23 cellular contexts compared by ENCODE assay signal in genomic region chr6:51152594-51152993, GRCh38.
DNase-seq lines count a peak whose midpoint lies in the region; ATAC-seq, FAIRE-seq and TF ChIP-seq lines count a peak whose summit lies in the region.
"Had no signal": no experiment of that assay in that cellular context is flagged by ENCODE, and none has a peak within 500 bp of the region (broad histone marks: within the 10 kb centered on the region; RNA-seq: fewer than 3 reads in every experiment).

No MANE protein-coding gene starts in this region.

- H3K4me1 ChIP-seq in BLaER1 treated with 17β-estradiol and CSF1 and Interleukin-3, amounts not matched to agents 10 nM and 100 nM = peaks cover 0 to 63% (median 40%) of the 10 kb centered on the region in 10 experiments; a peak in 14 of 20 replicates
- H3K4me1 ChIP-seq in GM12878 (ENCODE audit: control insufficient read depth, insufficient read depth, low read length) = no peaks in the 10 kb centered on the region
- no peaks in the 10 kb centered on the region for H3K4me1 ChIP-seq in mesendoderm (ENCODE audit: control insufficient read depth, low read depth, low read length)

- no peak overlapping the region for H4K8ac ChIP-seq in mesendoderm (ENCODE audit: low read depth, low read length)

- BruUV-seq in GM12878 (replicated peaks; lab: Mats Ljungman, UMichigan) = no TSS peak

- H2BK15ac ChIP-seq in mesendoderm (replicated peaks; ENCODE audit: low read depth) = no peak overlapping the region

- H3K79me2 ChIP-seq in GM12878 (ENCODE audit: control insufficient read depth, insufficient read depth, low read length) = no peaks in the 10 kb centered on the region
- no peaks in the 10 kb centered on the region for H3K79me2 ChIP-seq in mesendoderm (ENCODE audit: control insufficient read depth, insufficient read depth, low read length)

- no peak overlapping the region for H3K56ac ChIP-seq in mesendoderm (ENCODE audit: low read length)

- no peaks in the 10 kb centered on the region for H3K27me3 ChIP-seq in BLaER1 treated with 17β-estradiol and CSF1 and Interleukin-3, amounts not matched to agents 10 nM and 100 nM
- no peaks in the 10 kb centered on the region for H3K27me3 ChIP-seq in GM12878 (replicated peaks in 1 of 2; ENCODE audit: control insufficient read depth in 2 of 2, insufficient read depth in 2 of 2, low read length in 1 of 2)
- no peaks in the 10 kb centered on the region for H3K27me3 ChIP-seq in mesendoderm (ENCODE audit: insufficient read depth, low read length, poor library complexity)

- peaks cover 22% of the 10 kb centered on the region for H3K4me1 Mint-ChIP-seq in mesothelial cell of epicardium
- H3K4me1 Mint-ChIP-seq: CD4-positive, CD25-positive, alpha-beta regulatory T cell; CD8-positive, alpha-beta memory T cell; IgD-negative memory B cell had no signal

- TF ChIP-seq CTCF in GM12878 (IDR thresholded peaks at IDR 0.05 in 2 of 3, conservative IDR thresholded peaks at IDR 0.05 in 1 of 3; ENCODE audit: control insufficient read depth in 2 of 3, extremely low read depth in 1 of 3, insufficient read depth in 1 of 3, low read depth in 3 of 3, low read length in 3 of 3) (no peak), mesothelial cell of epicardium (IDR thresholded peaks at IDR 0.05; ENCODE audit: unreplicated experiment) (no peak)

- no peak overlapping the region for H3K27ac Mint-ChIP-seq in mesothelial cell of epicardium
- H3K27ac Mint-ChIP-seq: CD4-positive, CD25-positive, alpha-beta regulatory T cell; CD8-positive, alpha-beta memory T cell; IgD-negative memory B cell had no signal

- no peak overlapping the region for H3K4ac ChIP-seq in mesendoderm (ENCODE audit: low read depth, low read length)

- H3K9ac ChIP-seq in BLaER1 treated with 17β-estradiol and CSF1 and Interleukin-3, amounts not matched to agents 10 nM and 100 nM = no peak overlapping the region
- no peak overlapping the region for H3K9ac ChIP-seq in GM12878 (ENCODE audit: control insufficient read depth, insufficient read depth, low read length)
- H3K9ac ChIP-seq in mesendoderm (ENCODE audit: low read length) = no peak overlapping the region

- no peak for FAIRE-seq in GM12878 (lab: Jason Lieb, UNC)
- FAIRE-seq: GM12891, GM19239, HTR-8/SVneo had no signal

- TF ChIP-seq RAD21 in GM12878 (IDR thresholded peaks at IDR 0.05; ENCODE audit: insufficient read depth, low read depth, low read length) = no peak

- POLR2A ChIA-PET in GM12878 (lab: Charles Lee) = interaction anchor here (0.7 kb wide), 1 partner anchor 37 kb away, joined by 3 read pairs; no protein-coding TSS in a partner anchor

- H3K23ac ChIP-seq in mesendoderm (ENCODE audit: low read length) = no peak overlapping the region

- 43% methylated on average over 3 of the region's 3 CpGs for WGBS in GM12878 (ENCODE audit: insufficient coverage, insufficient replicate concordance, low lambda C conversion rate, missing lambda C conversion rate)
- WGBS in mesendoderm (ENCODE audit: extremely low coverage, insufficient coverage, low lambda C conversion rate) = no CpG with 5 or more reads among the region's 3 CpGs

- SMC1A ChIA-PET in GM12878 (lab: Charles Lee; ENCODE audit: uncharacterized antibody, unreplicated experiment) = interaction anchor here (1.0 kb wide), 1 partner anchor 16 kb away, joined by 4 read pairs; no protein-coding TSS in a partner anchor

- CTCF ChIA-PET in GM12878 (lab: Yijun Ruan, JAX) = interaction anchor here (0.7 kb wide), 1 partner anchor 42 kb away, joined by 3 read pairs; no protein-coding TSS in a partner anchor

- H3K4me3 ChIP-seq in BLaER1 treated with 17β-estradiol and CSF1 and Interleukin-3, amounts not matched to agents 10 nM and 100 nM = no peak overlapping the region
- H3K4me3 ChIP-seq in GM12878 (no peak overlapping the region), mesendoderm (ENCODE audit: low read length) (no peak overlapping the region)

- RAD21 ChIA-PET in GM12878 (lab: Charles Lee; ENCODE audit: unreplicated experiment) = no interaction called here

- no peak overlapping the region for H2AK5ac ChIP-seq in mesendoderm (ENCODE audit: low read length)

- no peak for ATAC-seq in GM12878

- no peaks in the 10 kb centered on the region for H3K79me1 ChIP-seq in mesendoderm (ENCODE audit: low read length)

- no peak overlapping the region for H2BK5ac ChIP-seq in mesendoderm (ENCODE audit: low read length)

- DNase-seq in NCI-H82 treated with DMSO at 0.1 percent for 48 hours (lab: John Stamatoyannopoulos, UW; ENCODE audit: unreplicated experiment) = peak; percentile 36
- no peak for DNase-seq in GM12878 (ENCODE audit: low read depth, low spot score)
- DNase-seq in mesendoderm = peak; percentile 14
- DNase-seq in cardiac septum (ENCODE audit: low spot score) = no peak
- DNase-seq in mesothelial cell of epicardium (ENCODE audit: low spot score in 2 of 2, unreplicated experiment in 2 of 2) = no peak
- no peak for DNase-seq in HT-29 (ENCODE audit: low spot score)
- DNase-seq in GOT3 (lab: John Stamatoyannopoulos, UW) = no peak
- DNase-seq: 8988T; C1 segment of cervical spinal cord; CD4-positive, CD25-positive, alpha-beta regulatory T cell; CD8-positive, alpha-beta memory T cell; COR-L47; DMS 273 treated with DMSO at 0.1 percent for 48 hours; DMS53; DND-41; EL; HCEC 1CT had no signal

- H3K9me3 Mint-ChIP-seq in mesothelial cell of epicardium = peaks cover 4% of the 10 kb centered on the region

- no peak overlapping the region for H4K5ac ChIP-seq in mesendoderm (ENCODE audit: low read length)

- no peaks in the 10 kb centered on the region for H3K27me3 Mint-ChIP-seq in mesothelial cell of epicardium (ENCODE audit: low read depth)
- H3K27me3 Mint-ChIP-seq: CD4-positive, CD25-positive, alpha-beta regulatory T cell; CD8-positive, alpha-beta memory T cell; IgD-negative memory B cell had no signal

- H3K9me3 ChIP-seq in BLaER1 treated with 17β-estradiol and CSF1 and Interleukin-3, amounts not matched to agents 10 nM and 100 nM (replicated peaks in 1 of 11) = peaks cover 0 to 11% (median 0%) of the 10 kb centered on the region in 11 experiments; a peak in 4 of 22 replicates
- no peaks in the 10 kb centered on the region for H3K9me3 ChIP-seq in GM12878 (replicated peaks; ENCODE audit: control insufficient read depth, insufficient read depth, low read length)

- H3K36me3 Mint-ChIP-seq in mesothelial cell of epicardium = no peaks in the 10 kb centered on the region
- H3K36me3 Mint-ChIP-seq: CD4-positive, CD25-positive, alpha-beta regulatory T cell; CD8-positive, alpha-beta memory T cell; IgD-negative memory B cell had no signal

- H3K18ac ChIP-seq in mesendoderm (ENCODE audit: low read length) = no peak overlapping the region

- H3K4me3 Mint-ChIP-seq in mesothelial cell of epicardium = no peak overlapping the region
- H3K4me3 Mint-ChIP-seq: CD4-positive, CD25-positive, alpha-beta regulatory T cell; CD8-positive, alpha-beta memory T cell; IgD-negative memory B cell had no signal

- in situ Hi-C loops in GM12878 (cut with MboI) = no loop called here

- TF ChIP-seq EP300 in GM12878 (IDR thresholded peaks at IDR 0.05; ENCODE audit: borderline replicate concordance in 1 of 2, control insufficient read depth in 1 of 2, low read depth in 2 of 2, low read length in 2 of 2) = no peak

- no peak overlapping the region for H3K27ac ChIP-seq in BLaER1 treated with 17β-estradiol and CSF1 and Interleukin-3, amounts not matched to agents 10 nM and 100 nM
- H3K27ac ChIP-seq in GM12878 (ENCODE audit: control insufficient read depth, insufficient read depth) (no peak overlapping the region), mesendoderm (ENCODE audit: low read depth, low read length) (no peak overlapping the region)
- H3K27ac ChIP-seq: HL-60 had no signal

- no peaks in the 10 kb centered on the region for H4K20me1 ChIP-seq in BLaER1 treated with 17β-estradiol and CSF1 and Interleukin-3, amounts not matched to agents 10 nM and 100 nM
- H4K20me1 ChIP-seq in GM12878 (ENCODE audit: control insufficient read depth, insufficient read depth) = no peaks in the 10 kb centered on the region

- intact Hi-C loops in GM12878 (cut with micrococcal nuclease; ENCODE audit: unreplicated experiment) = no loop called here
- intact Hi-C loops in cardiac septum (cut with DNase I) = no loop called here

- H3K4me2 ChIP-seq in BLaER1 treated with 17β-estradiol and CSF1 and Interleukin-3, amounts not matched to agents 10 nM and 100 nM = peak overlapping the region in 8 of 11 experiments; percentile 30 to 66 (median 52); a peak in 14 of 22 replicates
- no peak overlapping the region for H3K4me2 ChIP-seq in GM12878 (ENCODE audit: control insufficient read depth, insufficient read depth)
- no peak overlapping the region for H3K4me2 ChIP-seq in mesendoderm (ENCODE audit: low read length)

- H2BK120ac ChIP-seq in mesendoderm (ENCODE audit: low read depth, low read length) = no peak overlapping the region

- H2AFZ ChIP-seq in GM12878 (ENCODE audit: control insufficient read depth, low read depth, low read length) = no peak overlapping the region

- TF ChIP-seq POLR2A in GM12878 (IDR thresholded peaks at IDR 0.05; ENCODE audit: low read depth, low read length) = no peak

- H3K36me3 ChIP-seq in BLaER1 treated with 17β-estradiol and CSF1 and Interleukin-3, amounts not matched to agents 10 nM and 100 nM = no peaks in the 10 kb centered on the region
- no peaks in the 10 kb centered on the region for H3K36me3 ChIP-seq in GM12878 (ENCODE audit: control insufficient read depth in 2 of 2, insufficient read depth in 2 of 2, low read length in 1 of 2)
- H3K36me3 ChIP-seq in mesendoderm (ENCODE audit: control insufficient read depth, insufficient read depth, low read length) = no peaks in the 10 kb centered on the region

TF ChIP-seq in GM12878, 131 proteins besides CTCF, POLR2A, EP300 and RAD21:
- TF ChIP-seq BACH1 (IDR thresholded peaks at IDR 0.05; ENCODE audit: borderline replicate concordance) = no peak
- TF ChIP-seq SREBF2 (IDR thresholded peaks at IDR 0.05; ENCODE audit: low read length) = no peak
- peak; percentile 24 for TF ChIP-seq MEF2B (IDR thresholded peaks at IDR 0.05; ENCODE audit: partially characterized antibody, poor library complexity, severe bottlenecking)
TF ChIP-seq in GM12878: peak in this region for 1.

Comparison
In these comparisons a context has a peak if more than half of its experiments do, and no peak if none do; other contexts are left out.
1. H3K4me2 ChIP-seq: peak in BLaER1 treated with 17β-estradiol and CSF1 and Interleukin-3, amounts not matched to agents 10 nM and 100 nM (8 of 11); none in GM12878 (single experiment) and mesendoderm (single experiment).
2. DNase-seq: peak in NCI-H82 treated with DMSO at 0.1 percent for 48 hours (single experiment) and mesendoderm (single experiment); none in GM12878 (single experiment), cardiac septum (single experiment), mesothelial cell of epicardium (0 of 2), HT-29 (single experiment) and GOT3 (single experiment).